ENCODE assay signal across 8 cellular contexts in the genomic region with DNA sequence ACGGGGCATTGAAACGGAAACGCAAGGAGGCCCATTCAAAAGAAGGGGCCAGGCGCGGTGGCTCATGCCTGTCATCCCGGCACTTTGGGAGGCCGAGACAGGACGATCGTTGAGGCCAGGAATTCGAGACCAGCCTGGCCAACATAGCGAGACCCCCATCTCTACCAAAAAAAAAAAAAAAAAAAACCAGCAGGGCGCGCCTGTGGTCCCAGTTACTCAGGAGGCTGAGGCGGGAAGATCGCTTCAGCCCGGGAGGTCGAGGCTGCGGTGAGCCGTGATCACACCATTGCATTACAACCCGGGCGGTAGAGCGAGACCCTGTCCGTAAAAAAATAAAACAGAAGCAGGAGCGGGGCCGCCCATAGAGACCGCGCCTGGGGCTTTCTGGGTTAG. TPM values are rescaled to one million over a fixed set of nuclear protein-coding genes. Genes with fewer than 3 reads are reported as not detected.
DNase-seq lines count a peak whose midpoint lies in the region; ATAC-seq and TF ChIP-seq lines count a peak whose summit lies in the region.

No MANE protein-coding gene starts in this region.

- no peaks in the 10 kb centered on the region for H3K36me3 ChIP-seq in thyroid gland

- no peak for TF ChIP-seq CTCF in thyroid gland (IDR thresholded peaks at IDR 0.05)

- intact Hi-C loops in activated CD4-positive, alpha-beta T cell treated with anti-CD3 and anti-CD28 coated beads, Interleukin-2, amount 10 ng/mL, durations not matched to agents 24 days and 14 days (cut with micrococcal nuclease): loop anchor here (1.0 to 5.0 kb wide), 3 partner anchors 37 to 663 kb away; a partner anchor contains a TSS
- intact Hi-C loops in thyroid gland (cut with DNase I): no loop called here

- H3K4me1 ChIP-seq in thyroid gland: peaks cover 17 to 37% of the 10 kb centered on the region in 2 donors

- H3K27me3 ChIP-seq in thyroid gland: no peaks in the 10 kb centered on the region

- peaks cover 34% of the 10 kb centered on the region for H3K36me3 Mint-ChIP-seq in activated CD4-positive, alpha-beta T cell treated with anti-CD3 and anti-CD28 coated beads, Interleukin-2, amount 10 ng/mL, durations not matched to agents 24 days and 14 days (ENCODE audit: low read depth)
- peaks cover 28% of the 10 kb centered on the region for H3K36me3 Mint-ChIP-seq in activated CD4-positive, alpha-beta memory T cell treated with anti-CD3 and anti-CD28 coated beads, Interleukin-2, amount 10 ng/mL, durations not matched to agents 7 days and 5 days (ENCODE audit: low read depth)
- no peaks in the 10 kb centered on the region for H3K36me3 Mint-ChIP-seq in immature natural killer cell

- no peaks in the 10 kb centered on the region for H3K9me3 ChIP-seq in thyroid gland

- DNase-seq in activated CD4-positive, alpha-beta T cell treated with anti-CD3 and anti-CD28 coated beads, Interleukin-2, amount 10 ng/mL, durations not matched to agents 24 days and 14 days: no peak
- DNase-seq in activated CD4-positive, alpha-beta T cell treated with anti-CD3 and anti-CD28 coated beads for 4 hours: no peak
- DNase-seq in activated CD4-positive, alpha-beta memory T cell treated with anti-CD3 and anti-CD28 coated beads, Interleukin-2, amount 10 ng/mL, durations not matched to agents 7 days and 5 days: no peak
- DNase-seq in immature natural killer cell (no peak), thyroid gland (no peak), NCI-H1930 (lab: John Stamatoyannopoulos, UW) (no peak)
- DNase-seq in activated CD4-positive, alpha-beta T cell treated with anti-CD3 and anti-CD28 coated beads, Interleukin-2, amount 50 U/mL, for 4 hours: no peak

- WGBS in thyroid gland, 2 donors: 23 to 27% methylated on average over 25 to 26 of the region's 27 CpGs

- H3K27ac Mint-ChIP-seq in activated CD4-positive, alpha-beta T cell treated with anti-CD3 and anti-CD28 coated beads, Interleukin-2, amount 10 ng/mL, durations not matched to agents 24 days and 14 days: peak overlapping the region; percentile 88
- H3K27ac Mint-ChIP-seq in activated CD4-positive, alpha-beta memory T cell treated with anti-CD3 and anti-CD28 coated beads, Interleukin-2, amount 10 ng/mL, durations not matched to agents 7 days and 5 days: peak overlapping the region; percentile 90
- peak overlapping the region; percentile 86 to 91 (median 90) for H3K27ac Mint-ChIP-seq in immature natural killer cell

- peak overlapping the region; percentile 95 for H3K4me3 Mint-ChIP-seq in activated CD4-positive, alpha-beta T cell treated with anti-CD3 and anti-CD28 coated beads, Interleukin-2, amount 10 ng/mL, durations not matched to agents 24 days and 14 days
- H3K4me3 Mint-ChIP-seq in activated CD4-positive, alpha-beta memory T cell treated with anti-CD3 and anti-CD28 coated beads, Interleukin-2, amount 10 ng/mL, durations not matched to agents 7 days and 5 days: peak overlapping the region; percentile 81
- H3K4me3 Mint-ChIP-seq in immature natural killer cell: peak overlapping the region; percentile 81 to 88 (median 87)

- peak overlapping the region; percentile 57 to 89 (median 61) for H3K4me3 ChIP-seq in thyroid gland (replicated peaks in 1 of 3)

- CTCF ChIA-PET in activated CD4-positive, alpha-beta memory T cell treated with anti-CD3 and anti-CD28 coated beads, Interleukin-2, amount 10 ng/mL, durations not matched to agents 7 days and 5 days (lab: Charles Lee): interaction anchor here (1.6 kb wide), 2 partner anchors 10 to 95 kb away, joined by 3 to 6 read pairs; no protein-coding TSS in a partner anchor

- peaks cover 26% of the 10 kb centered on the region for H3K4me1 Mint-ChIP-seq in activated CD4-positive, alpha-beta T cell treated with anti-CD3 and anti-CD28 coated beads, Interleukin-2, amount 10 ng/mL, durations not matched to agents 24 days and 14 days
- H3K4me1 Mint-ChIP-seq in activated CD4-positive, alpha-beta memory T cell treated with anti-CD3 and anti-CD28 coated beads, Interleukin-2, amount 10 ng/mL, durations not matched to agents 7 days and 5 days: peaks cover 42% of the 10 kb centered on the region
- peaks cover 26 to 29% of the 10 kb centered on the region in 2 donors for H3K4me1 Mint-ChIP-seq in immature natural killer cell

- no peaks in the 10 kb centered on the region for H3K9me3 Mint-ChIP-seq in activated CD4-positive, alpha-beta T cell treated with anti-CD3 and anti-CD28 coated beads, Interleukin-2, amount 10 ng/mL, durations not matched to agents 24 days and 14 days
- no peaks in the 10 kb centered on the region for H3K9me3 Mint-ChIP-seq in activated CD4-positive, alpha-beta memory T cell treated with anti-CD3 and anti-CD28 coated beads, Interleukin-2, amount 10 ng/mL, durations not matched to agents 7 days and 5 days
- H3K9me3 Mint-ChIP-seq in immature natural killer cell: no peaks in the 10 kb centered on the region

- POLR2A ChIA-PET in activated CD4-positive, alpha-beta memory T cell treated with anti-CD3 and anti-CD28 coated beads, Interleukin-2, amount 10 ng/mL, durations not matched to agents 7 days and 5 days (lab: Charles Lee): interaction anchor here (1.0 to 1.9 kb wide), 3 partner anchors 9 to 370 kb away, joined by 3 to 6 read pairs (median 4); no protein-coding TSS in a partner anchor

- peak overlapping the region in 2 of 3 donors; percentile 73 to 93 for H3K27ac ChIP-seq in thyroid gland

- TF ChIP-seq POLR2A in thyroid gland (IDR thresholded peaks at IDR 0.05): no peak

- H3K27me3 Mint-ChIP-seq in activated CD4-positive, alpha-beta T cell treated with anti-CD3 and anti-CD28 coated beads, Interleukin-2, amount 10 ng/mL, durations not matched to agents 24 days and 14 days: no peaks in the 10 kb centered on the region
- no peaks in the 10 kb centered on the region for H3K27me3 Mint-ChIP-seq in activated CD4-positive, alpha-beta memory T cell treated with anti-CD3 and anti-CD28 coated beads, Interleukin-2, amount 10 ng/mL, durations not matched to agents 7 days and 5 days
- peaks cover 2 to 12% (median 6%) of the 10 kb centered on the region in 3 donors for H3K27me3 Mint-ChIP-seq in immature natural killer cell (ENCODE audit: low read depth in 3 of 3)

- no peak for ATAC-seq in GM21576 (IDR thresholded peaks at IDR 0.05; ENCODE audit: unreplicated experiment)

RNA-seq across cellular contexts. Expression of a gene that starts 0.4 kb away (rescaled TPM):
- total RNA-seq in activated CD4-positive, alpha-beta T cell treated with anti-CD3 and anti-CD28 coated beads, Interleukin-2, amount 10 ng/mL, durations not matched to agents 24 days and 14 days: 58.0 and 58.5 TPM in 2 replicates
- total RNA-seq in activated CD4-positive, alpha-beta memory T cell treated with anti-CD3 and anti-CD28 coated beads, Interleukin-2, amount 10 ng/mL, durations not matched to agents 7 days and 5 days: 10 to 100 TPM; 32.7 to 34.9 TPM
- 10 to 100 TPM; 56.3 to 71.0 (median 61.9) TPM for polyA plus RNA-seq in immature natural killer cell
- total RNA-seq in thyroid gland: 10 to 100 TPM; 28.1 to 65.6 (median 50.2) TPM

RNA-seq across cellular contexts. Expression of a gene that starts 13.4 kb away (rescaled TPM):
- total RNA-seq in activated CD4-positive, alpha-beta T cell treated with anti-CD3 and anti-CD28 coated beads, Interleukin-2, amount 10 ng/mL, durations not matched to agents 24 days and 14 days: not detected in 2 replicates
- not detected for total RNA-seq in activated CD4-positive, alpha-beta memory T cell treated with anti-CD3 and anti-CD28 coated beads, Interleukin-2, amount 10 ng/mL, durations not matched to agents 7 days and 5 days
- not detected for polyA plus RNA-seq in immature natural killer cell
- total RNA-seq in thyroid gland: 1 to 10 TPM in 1 of 4 donors, under 1 TPM in 3; 0.44 to 3.0 (median 0.70) TPM

RNA-seq across cellular contexts. Expression of a gene that starts 38.9 kb away (rescaled TPM):
- 42.9 and 45.5 TPM in 2 replicates for total RNA-seq in activated CD4-positive, alpha-beta T cell treated with anti-CD3 and anti-CD28 coated beads, Interleukin-2, amount 10 ng/mL, durations not matched to agents 24 days and 14 days
- total RNA-seq in activated CD4-positive, alpha-beta memory T cell treated with anti-CD3 and anti-CD28 coated beads, Interleukin-2, amount 10 ng/mL, durations not matched to agents 7 days and 5 days: 10 to 100 TPM; 34.1 to 37.6 TPM
- polyA plus RNA-seq in immature natural killer cell: under 1 TPM; 0.06 to 0.86 (median 0.76) TPM
- total RNA-seq in thyroid gland: 10 to 100 TPM; 16.8 to 26.7 (median 21.7) TPM
